Comparison of ENCODE assay signal across 10 cellular contexts in genomic region chr2:2199841-2200240, GRCh38.
"Had no signal": no experiment of that assay in that cellular context is flagged by ENCODE, and none has a peak within 500 bp of the region (broad histone marks: within the 10 kb centered on the region; RNA-seq: fewer than 3 reads in every experiment).

No MANE protein-coding gene starts in this region.

- H3K4me1 ChIP-seq: HAP-1 had no signal

- H3K27ac ChIP-seq: GM23248 had no signal

- ATAC-seq: GM23338, HCT116 had no signal

- H2AFZ ChIP-seq: GM23248, GM23338 had no signal

- H3K9me3 ChIP-seq: HAP-1 had no signal

- H3K4me3 Mint-ChIP-seq: GM23338, H9, HFFc6 had no signal

- FAIRE-seq: H54 had no signal

- H3K4me3 ChIP-seq: GM23248, GM23338, HAP-1 had no signal

- DNase-seq: GM23248, GOT3, H7, H9, HCEC 1CT, HFFc6 had no signal

- H3K4me1 Mint-ChIP-seq: GM23338, H9 had no signal

- H3K36me3 ChIP-seq: HAP-1 had no signal

- H3K27ac Mint-ChIP-seq: GM23338, HFFc6 had no signal

- H3K9ac ChIP-seq: GM23248 had no signal

- H3K4me2 ChIP-seq: GM23338 had no signal
